Comparison of ENCODE assay signal across 21 cellular contexts in genomic region chr22:47647720-47648119, GRCh38.
"Had no signal": no experiment of that assay in that cellular context is flagged by ENCODE, and none has a peak within 500 bp of the region (broad histone marks: within the 10 kb centered on the region; RNA-seq: fewer than 3 reads in every experiment).

No MANE protein-coding gene starts in this region.

- H3K4me1 ChIP-seq: SJSA1 had no signal

- DNase-seq: KBM-7, NCI-H1092, NCI-H1105 treated with DMSO at 0.1 percent for 48 hours, NCI-H1417 treated with DMSO at 0.1 percent for 48 hours, NCI-H146, NCI-H1694 treated with DMSO at 0.1 percent for 48 hours, NCI-H2029, NCI-H2081 treated with DMSO at 0.1 percent for 48 hours, NCI-H2171, NCI-H226, NCI-H446, NCI-H510A, NCI-H524 treated with DMSO at 0.1 percent for 48 hours, NCI-H69, NCI-H774, Right ventricle myocardium superior, RPMI8226, SIG-M5 had no signal

- H3K27ac ChIP-seq: SJSA1, SK-N-MC had no signal

- FAIRE-seq: RCC 7860 had no signal

- H3K27me3 ChIP-seq: SJSA1 had no signal

- H3K4me3 ChIP-seq: SJSA1, SK-N-MC had no signal

- H3K36me3 ChIP-seq: SJSA1 had no signal

- H3K9me3 ChIP-seq: SJSA1 had no signal
